In the genomic region with DNA sequence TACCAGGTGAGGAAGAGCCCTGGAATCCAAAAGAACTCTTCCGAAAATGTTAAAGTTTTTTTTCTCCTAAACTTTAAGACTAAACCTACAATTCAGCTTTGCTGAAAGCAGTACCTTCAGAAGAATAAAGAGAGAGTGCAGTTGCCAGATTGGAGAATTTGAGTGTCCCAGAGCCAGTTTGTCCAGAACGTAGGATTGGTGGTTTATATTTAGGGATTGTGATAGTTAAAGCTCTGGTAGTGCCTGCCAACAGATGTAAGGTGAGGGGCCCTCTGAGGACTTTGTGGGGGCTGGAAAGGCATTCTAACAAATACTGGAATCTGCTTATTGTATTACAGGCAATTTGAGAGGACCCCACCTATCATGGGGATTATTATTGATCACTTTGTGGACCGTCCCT, we compare ENCODE assay signal across 17 cellular contexts. TPM values are rescaled to one million over a fixed set of nuclear protein-coding genes. Genes with fewer than 3 reads are reported as not detected.
A peak's percentile ranks its signal among the peaks of the same experiment; 100 is the strongest.
DNase-seq lines count a peak whose midpoint lies in the region; ATAC-seq and TF ChIP-seq lines count a peak whose summit lies in the region.
"Had no signal": no experiment of that assay in that cellular context is flagged by ENCODE, and none has a peak within 500 bp of the region (broad histone marks: within the 10 kb centered on the region; RNA-seq: fewer than 3 reads in every experiment).

No MANE protein-coding gene starts in this region.

- no peaks in the 10 kb centered on the region for H3K27me3 ChIP-seq in BLaER1 treated with 17β-estradiol and CSF1 and Interleukin-3, amounts not matched to agents 10 nM and 100 nM
- H3K27me3 ChIP-seq in left ventricle myocardium inferior (ENCODE audit: low read depth), result no peaks in the 10 kb centered on the region
- H3K27me3 ChIP-seq: BE2C had no signal

- CTCF ChIA-PET in WTC11 (lab: Charles Lee), result no interaction called here
- CTCF ChIA-PET in activated CD4-positive, alpha-beta memory T cell treated with anti-CD3 and anti-CD28 coated beads for 36 hours (lab: Charles Lee), result no interaction called here

- H3K36me3 Mint-ChIP-seq in WTC11, result peaks cover 53% of the 10 kb centered on the region
- H3K36me3 Mint-ChIP-seq in stimulated activated naive B cell treated with anti-CD40 and anti-IgM and Interleukin-4, amounts not matched to agents 10 μg/mL and 1 μg/mL and 100 μg/mL, for 72 hours, result peaks cover 19 to 25% of the 10 kb centered on the region in 2 donors
- H3K36me3 Mint-ChIP-seq in activated CD4-positive, alpha-beta memory T cell treated with anti-CD3 and anti-CD28 coated beads for 36 hours, result peaks cover 12% of the 10 kb centered on the region

- POLR2A ChIA-PET in WTC11 (lab: Charles Lee), result no interaction called here
- POLR2A ChIA-PET in activated CD4-positive, alpha-beta memory T cell treated with anti-CD3 and anti-CD28 coated beads for 36 hours (lab: Charles Lee), result no interaction called here

- 0 out of 2 replicates have a peak overlapping the region, but pooled peaks have one; percentile 65 for H3K27ac Mint-ChIP-seq in WTC11
- H3K27ac Mint-ChIP-seq in stimulated activated naive B cell treated with anti-CD40 and anti-IgM and Interleukin-4, amounts not matched to agents 10 μg/mL and 1 μg/mL and 100 μg/mL, for 72 hours, result peak overlapping the region; percentile 31
- no peak overlapping the region for H3K27ac Mint-ChIP-seq in activated CD4-positive, alpha-beta memory T cell treated with anti-CD3 and anti-CD28 coated beads for 36 hours
- H3K27ac Mint-ChIP-seq: CD8-positive, alpha-beta T cell had no signal

- no peak overlapping the region for H3K4me3 Mint-ChIP-seq in WTC11
- no peak overlapping the region for H3K4me3 Mint-ChIP-seq in stimulated activated naive B cell treated with anti-CD40 and anti-IgM and Interleukin-4, amounts not matched to agents 10 μg/mL and 1 μg/mL and 100 μg/mL, for 72 hours
- H3K4me3 Mint-ChIP-seq in activated CD4-positive, alpha-beta memory T cell treated with anti-CD3 and anti-CD28 coated beads for 36 hours, result no peak overlapping the region
- H3K4me3 Mint-ChIP-seq: CD8-positive, alpha-beta T cell had no signal

- intact Hi-C loops in left ventricle myocardium inferior (cut with micrococcal nuclease), result no loop called here
- intact Hi-C loops in activated CD4-positive, alpha-beta memory T cell treated with anti-CD3 and anti-CD28 coated beads for 36 hours (cut with micrococcal nuclease), result no loop called here

- H3K27me3 Mint-ChIP-seq in WTC11 (ENCODE audit: low read depth), result no peaks in the 10 kb centered on the region
- H3K27me3 Mint-ChIP-seq in stimulated activated naive B cell treated with anti-CD40 and anti-IgM and Interleukin-4, amounts not matched to agents 10 μg/mL and 1 μg/mL and 100 μg/mL, for 72 hours, result no peaks in the 10 kb centered on the region
- H3K27me3 Mint-ChIP-seq in activated CD4-positive, alpha-beta memory T cell treated with anti-CD3 and anti-CD28 coated beads for 36 hours, result no peaks in the 10 kb centered on the region

- ATAC-seq in WTC11, result no peak
- ATAC-seq in stimulated activated naive B cell treated with anti-CD40 and anti-IgM and Interleukin-4, amounts not matched to agents 10 μg/mL and 1 μg/mL and 100 μg/mL, for 72 hours (replicated peaks), result no peak
- ATAC-seq: CD8-positive, alpha-beta T cell had no signal

- peak overlapping the region in 1 of 11 experiments; percentile 27; a peak in 2 of 22 replicates for H3K4me2 ChIP-seq in BLaER1 treated with 17β-estradiol and CSF1 and Interleukin-3, amounts not matched to agents 10 nM and 100 nM

- H3K27ac ChIP-seq in BLaER1 treated with 17β-estradiol and CSF1 and Interleukin-3, amounts not matched to agents 10 nM and 100 nM, result peak overlapping the region in 8 of 11 experiments; percentile 90 to 100 (median 98); a peak in 16 of 22 replicates
- peak overlapping the region; percentile 88 for H3K27ac ChIP-seq in left ventricle myocardium inferior (replicated peaks)

- no peaks in the 10 kb centered on the region for H3K9me3 Mint-ChIP-seq in WTC11
- H3K9me3 Mint-ChIP-seq in stimulated activated naive B cell treated with anti-CD40 and anti-IgM and Interleukin-4, amounts not matched to agents 10 μg/mL and 1 μg/mL and 100 μg/mL, for 72 hours, result no peaks in the 10 kb centered on the region
- no peaks in the 10 kb centered on the region for H3K9me3 Mint-ChIP-seq in activated CD4-positive, alpha-beta memory T cell treated with anti-CD3 and anti-CD28 coated beads for 36 hours
- H3K9me3 Mint-ChIP-seq: CD8-positive, alpha-beta T cell had no signal

- no peaks in the 10 kb centered on the region; a peak in 1 of 22 replicates for H4K20me1 ChIP-seq in BLaER1 treated with 17β-estradiol and CSF1 and Interleukin-3, amounts not matched to agents 10 nM and 100 nM

- H3K4me1 ChIP-seq in BLaER1 treated with 17β-estradiol and CSF1 and Interleukin-3, amounts not matched to agents 10 nM and 100 nM, result peaks cover 16 to 62% (median 41%) of the 10 kb centered on the region in 10 experiments; a peak in 19 of 20 replicates
- peaks cover 35% of the 10 kb centered on the region for H3K4me1 ChIP-seq in left ventricle myocardium inferior
- H3K4me1 ChIP-seq: BE2C had no signal

- H3K9ac ChIP-seq in BLaER1 treated with 17β-estradiol and CSF1 and Interleukin-3, amounts not matched to agents 10 nM and 100 nM, result peak overlapping the region in 4 of 11 experiments; percentile 17 to 78 (median 58); a peak in 7 of 22 replicates

- no peaks in the 10 kb centered on the region for H3K9me3 ChIP-seq in BLaER1 treated with 17β-estradiol and CSF1 and Interleukin-3, amounts not matched to agents 10 nM and 100 nM (replicated peaks in 1 of 11)
- no peaks in the 10 kb centered on the region for H3K9me3 ChIP-seq in left ventricle myocardium inferior (replicated peaks)
- H3K9me3 ChIP-seq: BE2C had no signal

- no peak for TF ChIP-seq CTCF in WTC11 (IDR thresholded peaks at IDR 0.05)
- TF ChIP-seq CTCF in left ventricle myocardium inferior (IDR thresholded peaks at IDR 0.05; ENCODE audit: borderline replicate concordance), result no peak

- H3K4me3 ChIP-seq in BLaER1 treated with 17β-estradiol and CSF1 and Interleukin-3, amounts not matched to agents 10 nM and 100 nM, result no peak overlapping the region
- H3K4me3 ChIP-seq in left ventricle myocardium inferior, result no peak overlapping the region

- H3K4me1 Mint-ChIP-seq in WTC11, result no peaks in the 10 kb centered on the region
- H3K4me1 Mint-ChIP-seq in stimulated activated naive B cell treated with anti-CD40 and anti-IgM and Interleukin-4, amounts not matched to agents 10 μg/mL and 1 μg/mL and 100 μg/mL, for 72 hours, result no peaks in the 10 kb centered on the region
- no peaks in the 10 kb centered on the region for H3K4me1 Mint-ChIP-seq in activated CD4-positive, alpha-beta memory T cell treated with anti-CD3 and anti-CD28 coated beads for 36 hours (ENCODE audit: low read depth)

- H3K36me3 ChIP-seq in BLaER1 treated with 17β-estradiol and CSF1 and Interleukin-3, amounts not matched to agents 10 nM and 100 nM, result peaks cover 85 to 100% (median 92%) of the 10 kb centered on the region in 11 experiments
- peaks cover 95% of the 10 kb centered on the region for H3K36me3 ChIP-seq in left ventricle myocardium inferior
- H3K36me3 ChIP-seq: BE2C had no signal

- no peak for DNase-seq in WTC11 (ENCODE audit: low spot score)
- DNase-seq in left ventricle myocardium inferior, result no peak
- DNase-seq in stimulated activated naive B cell treated with anti-CD40 and anti-IgM and Interleukin-4, amounts not matched to agents 10 μg/mL and 1 μg/mL and 100 μg/mL, for 72 hours, result no peak
- DNase-seq in foreskin melanocyte, result no peak
- DNase-seq in stimulated activated naive CD4-positive, alpha-beta T cell treated with Interleukin-2 at 50 U/mL for 16 hours (lab: John Stamatoyannopoulos, UW), result no peak
- no peak for DNase-seq in activated CD4-positive, alpha-beta memory T cell treated with anti-CD3 and anti-CD28 coated beads for 36 hours
- DNase-seq: BE2C; CD8-positive, alpha-beta T cell; DMS79 treated with DMSO at 0.1 percent for 48 hours; KG1; NCI-H1092 treated with DMSO at 0.1 percent for 48 hours; NCI-H1694 treated with DMSO at 0.1 percent for 48 hours; NCI-H69; NK-92 treated with Interleukin-12 subunit alpha and Interleukin-12 subunit beta, amount 100 ng/mL, for 24 hours; OCI-M1; RPMI8226 had no signal

TF ChIP-seq in WTC11, 78 proteins besides CTCF, POLR2A, EP300 and RAD21:
- TF ChIP-seq OVOL2 (CRISPR knock-in tag; IDR thresholded peaks at IDR 0.05; ENCODE audit: borderline replicate concordance) (no peak), ZNF671 (CRISPR knock-in tag; IDR thresholded peaks at IDR 0.05) (no peak), NFATC4 (CRISPR knock-in tag; IDR thresholded peaks at IDR 0.05) (no peak), NR3C1 (CRISPR knock-in tag; conservative IDR thresholded peaks at IDR 0.05; ENCODE audit: low read depth) (no peak), ELF4 (CRISPR knock-in tag; IDR thresholded peaks at IDR 0.05; ENCODE audit: low read depth) (no peak), JUN (CRISPR knock-in tag; IDR thresholded peaks at IDR 0.05) (no peak), ZBTB21 (CRISPR knock-in tag; IDR thresholded peaks at IDR 0.05; ENCODE audit: borderline replicate concordance) (no peak)
- TF ChIP-seq, protein P1, sequence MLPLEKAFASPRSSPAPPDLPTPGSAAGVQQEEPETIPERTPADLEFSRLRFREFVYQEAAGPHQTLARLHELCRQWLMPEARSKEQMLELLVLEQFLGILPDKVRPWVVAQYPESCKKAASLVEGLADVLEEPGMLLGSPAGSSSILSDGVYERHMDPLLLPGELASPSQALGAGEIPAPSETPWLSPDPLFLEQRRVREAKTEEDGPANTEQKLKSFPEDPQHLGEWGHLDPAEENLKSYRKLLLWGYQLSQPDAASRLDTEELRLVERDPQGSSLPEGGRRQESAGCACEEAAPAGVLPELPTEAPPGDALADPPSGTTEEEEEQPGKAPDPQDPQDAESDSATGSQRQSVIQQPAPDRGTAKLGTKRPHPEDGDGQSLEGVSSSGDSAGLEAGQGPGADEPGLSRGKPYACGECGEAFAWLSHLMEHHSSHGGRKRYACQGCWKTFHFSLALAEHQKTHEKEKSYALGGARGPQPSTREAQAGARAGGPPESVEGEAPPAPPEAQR (CRISPR knock-in tag; IDR thresholded peaks at IDR 0.05), result no peak

RNA-seq across cellular contexts. Expression of a gene that starts 39.8 kb away (rescaled TPM):
- 73.4 to 85.4 TPM (median 81.7 TPM) in 3 replicates for total RNA-seq in WTC11 (2021)
- 42.1 TPM for total RNA-seq in left ventricle myocardium inferior
- 10 to 100 TPM; 49.9 to 51.0 TPM for total RNA-seq in activated CD4-positive, alpha-beta memory T cell treated with anti-CD3 and anti-CD28 coated beads for 36 hours

RNA-seq across cellular contexts. Expression of a gene that starts 40.2 kb away (rescaled TPM):
- total RNA-seq in WTC11 (2021) (4.4 to 5.6 TPM (median 5.2 TPM) in 3 replicates), left ventricle myocardium inferior (4.8 TPM)
- 1 to 10 TPM; 3.1 TPM for total RNA-seq in activated CD4-positive, alpha-beta memory T cell treated with anti-CD3 and anti-CD28 coated beads for 36 hours

RNA-seq across cellular contexts. Expression of a gene that starts 43.2 kb away (rescaled TPM):
- 45.1 to 53.0 TPM (median 45.9 TPM) in 3 replicates for total RNA-seq in WTC11 (2021)
- 101 TPM for total RNA-seq in left ventricle myocardium inferior
- 10 to 100 TPM; 45.8 to 46.2 TPM for total RNA-seq in activated CD4-positive, alpha-beta memory T cell treated with anti-CD3 and anti-CD28 coated beads for 36 hours

RNA-seq across cellular contexts. Expression of a gene that starts 43.6 kb away (rescaled TPM):
- total RNA-seq in WTC11 (2021) (13.3 to 16.0 TPM (median 15.2 TPM) in 3 replicates), left ventricle myocardium inferior (7.3 TPM)
- total RNA-seq in activated CD4-positive, alpha-beta memory T cell treated with anti-CD3 and anti-CD28 coated beads for 36 hours, result 10 to 100 TPM in 1 of 2 experiments, 1 to 10 TPM in 1; 9.4 to 10.7 TPM
